ENCODE assay signal across 9 cellular contexts in genomic region chr18:31723998-31724711, GRCh38. TPM values are rescaled to one million over a fixed set of nuclear protein-coding genes. Genes with fewer than 3 reads are reported as not detected.
DNase-seq lines count a peak whose midpoint lies in the region; ATAC-seq and TF ChIP-seq lines count a peak whose summit lies in the region.
"Had no signal": no experiment of that assay in that cellular context is flagged by ENCODE, and none has a peak within 500 bp of the region (broad histone marks: within the 10 kb centered on the region; RNA-seq: fewer than 3 reads in every experiment).

No MANE protein-coding gene starts in this region.

- CTCF ChIA-PET in T-cell (lab: Charles Lee), result interaction anchor here (0.6 to 2.4 kb wide), 6 partner anchors 12 to 1440 kb away, joined by 3 to 11 read pairs (median 3); no protein-coding TSS in a partner anchor

- H3K27ac ChIP-seq in heart left ventricle, result peak overlapping the region in 11 of 12 donors; percentile 9 to 75 (median 59)
- H3K27ac ChIP-seq in skin epidermis, result peak overlapping the region in 12 of 21 experiments; percentile 11 to 83 (median 65)
- H3K27ac ChIP-seq: KMS-11 had no signal

- no peaks in the 10 kb centered on the region for H3K36me3 ChIP-seq in heart left ventricle

- POLR2A ChIA-PET in T-cell (lab: Charles Lee), result no interaction called here

- peaks cover 0 to 21% (median 3%) of the 10 kb centered on the region in 12 donors for H3K4me1 ChIP-seq in heart left ventricle

- H3K4me1 Mint-ChIP-seq in T-cell (peaks cover 4 to 7% (median 5%) of the 10 kb centered on the region in 3 donors), progenitor cell of endocrine pancreas (ENCODE audit: low read depth) (no peaks in the 10 kb centered on the region), nephron progenitor cell (peaks cover 10% of the 10 kb centered on the region)

- peaks cover 0 to 6% (median 0%) of the 10 kb centered on the region in 12 donors for H3K9me3 ChIP-seq in heart left ventricle

- H3K36me3 Mint-ChIP-seq in T-cell, result no peaks in the 10 kb centered on the region
- peaks cover 3% of the 10 kb centered on the region for H3K36me3 Mint-ChIP-seq in progenitor cell of endocrine pancreas (ENCODE audit: insufficient read depth)
- H3K36me3 Mint-ChIP-seq in nephron progenitor cell (ENCODE audit: low read depth), result no peaks in the 10 kb centered on the region

- intact Hi-C loops in heart left ventricle (cut with DNase I), result loop anchor here in 7 of 10 donors (2.0 to 10.0 kb wide), 6 partner anchors 42 to 729 kb away; partner anchors contain the start of gene B4GALT6 (in 1 of the 7)

- H3K27me3 ChIP-seq in heart left ventricle, result peaks cover 0 to 9% (median 0%) of the 10 kb centered on the region in 9 donors

- H3K9me3 Mint-ChIP-seq in T-cell, result peaks cover 6 to 7% (median 7%) of the 10 kb centered on the region in 3 donors
- H3K9me3 Mint-ChIP-seq in progenitor cell of endocrine pancreas (ENCODE audit: low read depth), result peaks cover 7% of the 10 kb centered on the region
- peaks cover 11% of the 10 kb centered on the region for H3K9me3 Mint-ChIP-seq in nephron progenitor cell

- H3K4me3 ChIP-seq in heart left ventricle, result peak overlapping the region; percentile 52 to 78 (median 64)
- peak overlapping the region; percentile 26 to 61 (median 43) for H3K4me3 ChIP-seq in skin epidermis

- no peak for TF ChIP-seq POLR2A in heart left ventricle (IDR thresholded peaks at IDR 0.05)

- H3K27ac Mint-ChIP-seq in T-cell (no peak overlapping the region), progenitor cell of endocrine pancreas (no peak overlapping the region), nephron progenitor cell (no peak overlapping the region)

- DNase-seq in T-cell (no peak), heart left ventricle (peak; percentile 24 to 68 (median 52)), progenitor cell of endocrine pancreas (ENCODE audit: low spot score, unreplicated experiment) (no peak), nephron progenitor cell (no peak), SKM-1 treated with dmso at 0.1 percent for 144 hours (lab: John Stamatoyannopoulos, UW; ENCODE audit: unreplicated experiment) (no peak)

- ATAC-seq in GM19372 (IDR thresholded peaks at IDR 0.05; ENCODE audit: low read depth, unreplicated experiment) (peak; percentile 56), T-cell (replicated peaks in 1 of 4) (peak in 2 of 4 experiments; percentile 13 to 51), heart left ventricle (peak; percentile 53 to 83 (median 75)), GM18858 (IDR thresholded peaks at IDR 0.05; ENCODE audit: unreplicated experiment) (no peak)

- H3K27me3 Mint-ChIP-seq in T-cell (peaks cover 25 to 45% of the 10 kb centered on the region in 2 donors), progenitor cell of endocrine pancreas (peaks cover 6% of the 10 kb centered on the region), nephron progenitor cell (ENCODE audit: low read depth, poor library complexity) (no peaks in the 10 kb centered on the region)

- H3K4me3 Mint-ChIP-seq in T-cell, result peak overlapping the region; percentile 63 to 88 (median 74)
- H3K4me3 Mint-ChIP-seq in progenitor cell of endocrine pancreas (ENCODE audit: low read depth), result no peak overlapping the region
- H3K4me3 Mint-ChIP-seq in nephron progenitor cell, result no peak overlapping the region

- no peak for TF ChIP-seq CTCF in heart left ventricle (IDR thresholded peaks at IDR 0.05)
- TF ChIP-seq CTCF in progenitor cell of endocrine pancreas (IDR thresholded peaks at IDR 0.05; ENCODE audit: unreplicated experiment), result no peak
- TF ChIP-seq CTCF in nephron progenitor cell (IDR thresholded peaks at IDR 0.05), result no peak

- WGBS in heart left ventricle, 4 donors, result 8 to 23% (median 10%) methylated on average over 23 to 43 of the region's 43 CpGs

RNA-seq across cellular contexts. Expression of gene SLC25A52, which starts 36.5 kb away (rescaled TPM):
- total RNA-seq in T-cell, result not detected
- total RNA-seq in heart left ventricle, result not detected
- polyA plus RNA-seq in heart left ventricle, result not detected
- total RNA-seq in progenitor cell of endocrine pancreas, result not detected in 2 replicates

RNA-seq across cellular contexts. Expression of gene B4GALT6, which starts 39.8 kb away (rescaled TPM):
- total RNA-seq in T-cell (1 to 10 TPM in 3 of 5 donors, under 1 TPM in 2; 0.25 to 1.5 (median 1.2) TPM), heart left ventricle (10 to 100 TPM in 2 of 9 donors, 1 to 10 TPM in 7; 3.3 to 11.9 (median 7.0) TPM), progenitor cell of endocrine pancreas (32.2 and 33.1 TPM in 2 replicates)
- polyA plus RNA-seq in heart left ventricle, result 1 to 10 TPM; 1.3 to 1.7 TPM

Comparison
In these comparisons a context has a peak if more than half of its experiments do, and no peak if none do; other contexts are left out.
1. DNase-seq: peak in heart left ventricle (5 of 5); none in T-cell (0 of 34), progenitor cell of endocrine pancreas (single experiment), nephron progenitor cell (single experiment) and SKM-1 treated with dmso at 0.1 percent for 144 hours (single experiment).
2. H3K4me3 Mint-ChIP-seq: peak in T-cell (3 of 3); none in progenitor cell of endocrine pancreas (single experiment) and nephron progenitor cell (single experiment).